In genomic region chr1:198300451-198300850, GRCh38 we compare ENCODE assay signal across 1 cellular context.
TF ChIP-seq lines count a peak whose summit lies in the region.

No MANE protein-coding gene starts in this region.

TF ChIP-seq in GM23338, 12 proteins besides CTCF, POLR2A, EP300 and RAD21 (continued from another document):
- no peak for TF ChIP-seq REST (IDR thresholded peaks at IDR 0.05; ENCODE audit: unreplicated experiment)
- no peak for TF ChIP-seq ETS1 (IDR thresholded peaks at IDR 0.05)
- TF ChIP-seq POLR2AphosphoS5 (IDR thresholded peaks at IDR 0.05; ENCODE audit: low read depth): no peak
- no peak for TF ChIP-seq ZNF331 (CRISPR knock-in tag; IDR thresholded peaks at IDR 0.05; ENCODE audit: low read depth)
- no peak for TF ChIP-seq NANOG (IDR thresholded peaks at IDR 0.05; ENCODE audit: borderline replicate concordance)
- no peak for TF ChIP-seq ZNF114 (CRISPR knock-in tag; IDR thresholded peaks at IDR 0.05)
- TF ChIP-seq CREB1 (CRISPR knock-in tag; IDR thresholded peaks at IDR 0.05; ENCODE audit: low read depth): no peak
